ENCODE assay signal across 18 cellular contexts in the genomic region with DNA sequence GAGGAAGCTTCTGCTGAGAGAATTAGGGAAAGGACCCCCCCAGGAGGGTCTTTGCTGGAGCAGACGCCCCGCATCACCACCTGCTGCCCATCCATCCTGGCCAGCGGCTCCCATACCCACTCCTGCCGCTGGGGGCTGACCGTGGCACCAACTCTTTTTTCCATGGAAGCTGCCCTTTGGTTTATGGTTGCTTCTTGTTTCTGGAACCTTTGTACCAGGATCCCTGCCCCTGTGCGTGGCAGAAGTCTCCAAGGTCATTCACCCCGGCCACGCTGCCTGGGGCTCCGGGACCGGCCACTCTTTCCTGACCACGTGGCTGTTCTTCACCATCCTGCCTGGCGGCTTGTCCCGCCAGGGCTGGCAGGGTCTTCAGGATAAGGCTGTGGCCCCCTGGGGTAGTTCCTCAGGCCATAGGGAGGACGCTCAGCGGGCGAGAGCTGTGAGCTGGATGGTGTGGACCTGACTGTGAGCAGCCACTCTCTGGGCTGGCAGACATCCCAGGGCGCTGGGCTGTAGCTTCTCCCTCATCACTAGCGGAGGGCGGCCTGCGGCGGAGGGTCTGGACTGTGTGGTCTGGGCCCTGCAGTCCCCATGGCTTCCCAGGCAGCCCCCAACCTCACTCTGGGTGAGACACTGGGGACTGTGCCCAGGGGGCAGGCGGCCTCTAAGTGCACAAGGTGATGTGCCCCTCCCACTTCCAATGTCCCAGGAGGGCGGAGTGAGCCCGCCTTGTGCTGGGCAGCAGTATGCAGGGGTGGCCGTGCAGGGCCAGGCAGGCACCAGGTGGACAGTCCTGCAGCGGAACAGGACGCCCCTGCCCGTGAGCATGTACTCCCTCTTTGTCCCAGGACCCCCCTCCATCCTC. TPM values are rescaled to one million over a fixed set of nuclear protein-coding genes. Genes with fewer than 3 reads are reported as not detected.
DNase-seq lines count a peak whose midpoint lies in the region; ATAC-seq and TF ChIP-seq lines count a peak whose summit lies in the region.
"Had no signal": no experiment of that assay in that cellular context is flagged by ENCODE, and none has a peak within 500 bp of the region (broad histone marks: within the 10 kb centered on the region; RNA-seq: fewer than 3 reads in every experiment).

No MANE protein-coding gene starts in this region.

- 86 to 88% methylated on average over 26 to 28 of the region's 28 CpGs for WGBS in aorta, 2 donors
- 52 to 60% methylated on average over 26 to 28 of the region's 28 CpGs for WGBS in GM23248 (ENCODE audit: low coverage in 1 of 2, low lambda C conversion rate in 2 of 2, missing lambda C conversion rate in 2 of 2), 2 experiments

- H3K36me3 Mint-ChIP-seq in HFFc6 (ENCODE audit: low read depth) (no peaks in the 10 kb centered on the region), T-helper 17 cell (ENCODE audit: low read depth) (no peaks in the 10 kb centered on the region)
- H3K36me3 Mint-ChIP-seq: activated naive CD4-positive, alpha-beta T cell treated with anti-CD3 and anti-CD28 coated beads, Interleukin-2, amount 50 U/mL, for 24 hours had no signal

- H3F3A ChIP-seq in GM23248 (ENCODE audit: insufficient read depth), result no peaks in the 10 kb centered on the region

- TF ChIP-seq CTCF in HFFc6 (IDR thresholded peaks at IDR 0.05), result peak; percentile 26; the same call in 1 of the 2 replicates

- no peak overlapping the region for H3K27ac Mint-ChIP-seq in HFFc6
- H3K27ac Mint-ChIP-seq in T-helper 17 cell, result peak overlapping the region; percentile 19
- H3K27ac Mint-ChIP-seq: activated naive CD4-positive, alpha-beta T cell treated with anti-CD3 and anti-CD28 coated beads, Interleukin-2, amount 50 U/mL, for 24 hours had no signal

- no peaks in the 10 kb centered on the region for H3K9me2 ChIP-seq in GM23248 (ENCODE audit: insufficient read depth)

- H3K4me1 ChIP-seq in aorta (ENCODE audit: control insufficient read depth in 1 of 2, insufficient read depth in 2 of 2, low read length in 2 of 2) (no peaks in the 10 kb centered on the region), GM23248 (ENCODE audit: insufficient read depth) (no peaks in the 10 kb centered on the region)
- H3K4me1 ChIP-seq: pancreas had no signal

- in situ Hi-C loops in GM23248 (cut with MboI), result no loop called here

- H3K4me3 ChIP-seq in aorta (ENCODE audit: low read length in 2 of 2) (no peak overlapping the region), GM23248 (no peak overlapping the region)
- H3K4me3 ChIP-seq: cardiac muscle cell, pancreas had no signal

- H3K27ac ChIP-seq in aorta (ENCODE audit: low read depth in 1 of 2, low read length in 2 of 2), result no peak overlapping the region
- no peak overlapping the region for H3K27ac ChIP-seq in GM23248
- H3K27ac ChIP-seq: cardiac muscle cell, pancreas had no signal

- H3K4me2 ChIP-seq in GM23248 (ENCODE audit: unreplicated experiment), result no peak overlapping the region

- no peak overlapping the region for H3K4me3 Mint-ChIP-seq in HFFc6
- no peak overlapping the region for H3K4me3 Mint-ChIP-seq in T-helper 17 cell
- H3K4me3 Mint-ChIP-seq: activated naive CD4-positive, alpha-beta T cell treated with anti-CD3 and anti-CD28 coated beads, Interleukin-2, amount 50 U/mL, for 24 hours had no signal

- peaks cover 31% of the 10 kb centered on the region for H3K27me3 Mint-ChIP-seq in HFFc6 (ENCODE audit: insufficient read depth)
- H3K27me3 Mint-ChIP-seq in T-helper 17 cell, result peaks cover 42% of the 10 kb centered on the region

- no peaks in the 10 kb centered on the region for H4K20me1 ChIP-seq in GM23248 (ENCODE audit: insufficient read depth)

- peak; percentile 27 for DNase-seq in AG20443 (ENCODE audit: low spot score)
- DNase-seq in HFFc6, result no peak
- no peak for DNase-seq in T-helper 17 cell
- peak in 1 of 2 donors; percentile 43 for DNase-seq in left colon
- DNase-seq in NCI-H226, result no peak
- no peak for DNase-seq in aorta
- DNase-seq in GM23248, result no peak
- DNase-seq: activated CD4-positive, alpha-beta T cell treated with anti-CD3 and anti-CD28 coated beads for 1 hour; foreskin melanocyte; NCI-H2171; pancreas; stimulated activated CD4-positive, alpha-beta T cell treated with anti-CD3 and anti-CD28 coated beads, Interleukin-12 subunit alpha, Interleukin-12 subunit beta, amount 100 ng/mL, for 4 hours had no signal

- H3K9me3 Mint-ChIP-seq in HFFc6, result no peaks in the 10 kb centered on the region
- H3K9me3 Mint-ChIP-seq: activated naive CD4-positive, alpha-beta T cell treated with anti-CD3 and anti-CD28 coated beads, Interleukin-2, amount 50 U/mL, for 24 hours had no signal

- no peak overlapping the region for H3K9ac ChIP-seq in GM23248

- H3K79me2 ChIP-seq in GM23248 (ENCODE audit: insufficient read depth), result no peaks in the 10 kb centered on the region

- H3K27me3 ChIP-seq in aorta (ENCODE audit: control insufficient read depth in 1 of 2, insufficient read depth in 2 of 2, low read length in 1 of 2) (no peaks in the 10 kb centered on the region), GM23248 (replicated peaks; ENCODE audit: insufficient read depth) (peaks cover 15% of the 10 kb centered on the region)
- H3K27me3 ChIP-seq: cardiac muscle cell, pancreas had no signal

- ATAC-seq in T-helper 17 cell, result no peak
- peak; percentile 85 for ATAC-seq in left colon
- ATAC-seq in HG03342 (IDR thresholded peaks at IDR 0.05; ENCODE audit: unreplicated experiment), result no peak
- no peak for ATAC-seq in aorta (ENCODE audit: low FRiP score)

- H2AFZ ChIP-seq in GM23248, result no peak overlapping the region

- intact Hi-C loops in left colon (cut with DNase I, micrococcal nuclease) (no loop called here), aorta (cut with DNase I) (no loop called here)

- H3K4me1 Mint-ChIP-seq in HFFc6 (ENCODE audit: low read depth), result no peaks in the 10 kb centered on the region
- H3K4me1 Mint-ChIP-seq in T-helper 17 cell, result no peaks in the 10 kb centered on the region
- H3K4me1 Mint-ChIP-seq: activated naive CD4-positive, alpha-beta T cell treated with anti-CD3 and anti-CD28 coated beads, Interleukin-2, amount 50 U/mL, for 24 hours had no signal

- H3K9me3 ChIP-seq in T-helper 17 cell (ENCODE audit: control insufficient read depth, low read length, poor library complexity, severe bottlenecking) (no peaks in the 10 kb centered on the region), aorta (ENCODE audit: control insufficient read depth, low read length) (no peaks in the 10 kb centered on the region), GM23248 (ENCODE audit: low read depth) (no peaks in the 10 kb centered on the region)
- H3K9me3 ChIP-seq: pancreas had no signal

- H3K36me3 ChIP-seq in aorta (ENCODE audit: control insufficient read depth in 1 of 2, insufficient read depth in 2 of 2, low read length in 1 of 2), result no peaks in the 10 kb centered on the region
- no peaks in the 10 kb centered on the region for H3K36me3 ChIP-seq in GM23248 (ENCODE audit: low read depth)
- H3K36me3 ChIP-seq: cardiac muscle cell, pancreas had no signal

RNA-seq across cellular contexts. Expression of a gene that starts 22.8 kb away (rescaled TPM):
- total RNA-seq in HFFc6 (2021; fragmentation: NEBNext Ultra II Directional; extraction: Animal tissue kit (Norgen Biotek cat#: 25700)), result not detected
- not detected for total RNA-seq in T-helper 17 cell
- total RNA-seq in left colon, result 1 to 10 TPM; 4.8 to 6.7 TPM
- not detected for total RNA-seq in aorta
- polyA plus RNA-seq in aorta, result 1 to 10 TPM in 1 of 2 donors, not detected in 1; 1.6 TPM
- total RNA-seq in GM23248 (2014; rRNA removed; shearing (Covaris generic)), result not detected in 2 replicates
- not detected in 2 replicates for polyA plus RNA-seq in GM23248 (2016; fragmentation: Nextera tagmentation; extraction: Ambion mirVana)
- total RNA-seq: cardiac muscle cell, Daoy, subcutaneous adipose tissue had no signal
- polyA plus RNA-seq: BJ, cardiac muscle cell had no signal

RNA-seq across cellular contexts. Expression of a gene that starts 25.6 kb away (rescaled TPM):
- not detected for total RNA-seq in HFFc6 (2021; fragmentation: NEBNext Ultra II Directional; extraction: Animal tissue kit (Norgen Biotek cat#: 25700))
- not detected for total RNA-seq in T-helper 17 cell
- total RNA-seq in left colon, result not detected
- 1 to 10 TPM in 1 of 2 donors, under 1 TPM in 1; 0.16 to 1.6 TPM for total RNA-seq in aorta
- polyA plus RNA-seq in aorta, result 1 to 10 TPM in 1 of 2 donors, under 1 TPM in 1; 0.28 to 3.5 TPM
- total RNA-seq in GM23248 (2014; rRNA removed; shearing (Covaris generic)), result not detected in 2 replicates
- not detected in 2 replicates for polyA plus RNA-seq in GM23248 (2016; fragmentation: Nextera tagmentation; extraction: Ambion mirVana)
- total RNA-seq: Daoy, subcutaneous adipose tissue had no signal
- polyA plus RNA-seq: BJ had no signal

RNA-seq across cellular contexts. Expression of a gene that starts 43.1 kb away (rescaled TPM):
- total RNA-seq in HFFc6 (2021; fragmentation: NEBNext Ultra II Directional; extraction: Animal tissue kit (Norgen Biotek cat#: 25700)), result 1 to 10 TPM; 4.9 to 7.0 (median 6.6) TPM
- 1 to 10 TPM; 4.5 to 5.6 TPM for total RNA-seq in T-helper 17 cell
- 1 to 10 TPM; 7.8 to 9.5 TPM for total RNA-seq in left colon
- 1 to 10 TPM; 3.0 to 4.2 TPM for total RNA-seq in aorta
- polyA plus RNA-seq in aorta, result 1 to 10 TPM; 1.8 to 2.1 TPM
- total RNA-seq in GM23248 (2014; rRNA removed; shearing (Covaris generic)), result 3.0 and 7.3 TPM in 2 replicates
- polyA plus RNA-seq in GM23248 (2016; fragmentation: Nextera tagmentation; extraction: Ambion mirVana), result 0.66 and 0.82 TPM in 2 replicates
